Comparison of ENCODE assay signal across 1 cellular context in the genomic region with DNA sequence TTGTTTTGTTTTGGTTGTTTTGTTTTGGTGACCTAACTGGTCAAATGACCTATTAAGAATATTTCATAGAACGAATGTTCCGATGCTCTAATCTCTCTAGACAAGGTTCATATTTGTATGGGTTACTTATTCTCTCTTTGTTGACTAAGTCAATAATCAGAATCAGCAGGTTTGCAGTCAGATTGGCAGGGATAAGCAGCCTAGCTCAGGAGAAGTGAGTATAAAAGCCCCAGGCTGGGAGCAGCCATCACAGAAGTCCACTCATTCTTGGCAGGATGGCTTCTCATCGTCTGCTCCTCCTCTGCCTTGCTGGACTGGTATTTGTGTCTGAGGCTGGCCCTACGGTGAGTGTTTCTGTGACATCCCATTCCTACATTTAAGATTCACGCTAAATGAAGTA.
A peak's percentile ranks its signal among the peaks of the same experiment; 100 is the strongest.
TF ChIP-seq lines count a peak whose summit lies in the region.

A gene (plus strand): TSS at position 250 of the 400 bp plus-strand sequence. CDS start 26 bp downstream, at position 276.

TF ChIP-seq in HepG2, 621 proteins besides CTCF, POLR2A, EP300 and RAD21 (continued from another document and continues in another):
- TF ChIP-seq, protein P1, sequence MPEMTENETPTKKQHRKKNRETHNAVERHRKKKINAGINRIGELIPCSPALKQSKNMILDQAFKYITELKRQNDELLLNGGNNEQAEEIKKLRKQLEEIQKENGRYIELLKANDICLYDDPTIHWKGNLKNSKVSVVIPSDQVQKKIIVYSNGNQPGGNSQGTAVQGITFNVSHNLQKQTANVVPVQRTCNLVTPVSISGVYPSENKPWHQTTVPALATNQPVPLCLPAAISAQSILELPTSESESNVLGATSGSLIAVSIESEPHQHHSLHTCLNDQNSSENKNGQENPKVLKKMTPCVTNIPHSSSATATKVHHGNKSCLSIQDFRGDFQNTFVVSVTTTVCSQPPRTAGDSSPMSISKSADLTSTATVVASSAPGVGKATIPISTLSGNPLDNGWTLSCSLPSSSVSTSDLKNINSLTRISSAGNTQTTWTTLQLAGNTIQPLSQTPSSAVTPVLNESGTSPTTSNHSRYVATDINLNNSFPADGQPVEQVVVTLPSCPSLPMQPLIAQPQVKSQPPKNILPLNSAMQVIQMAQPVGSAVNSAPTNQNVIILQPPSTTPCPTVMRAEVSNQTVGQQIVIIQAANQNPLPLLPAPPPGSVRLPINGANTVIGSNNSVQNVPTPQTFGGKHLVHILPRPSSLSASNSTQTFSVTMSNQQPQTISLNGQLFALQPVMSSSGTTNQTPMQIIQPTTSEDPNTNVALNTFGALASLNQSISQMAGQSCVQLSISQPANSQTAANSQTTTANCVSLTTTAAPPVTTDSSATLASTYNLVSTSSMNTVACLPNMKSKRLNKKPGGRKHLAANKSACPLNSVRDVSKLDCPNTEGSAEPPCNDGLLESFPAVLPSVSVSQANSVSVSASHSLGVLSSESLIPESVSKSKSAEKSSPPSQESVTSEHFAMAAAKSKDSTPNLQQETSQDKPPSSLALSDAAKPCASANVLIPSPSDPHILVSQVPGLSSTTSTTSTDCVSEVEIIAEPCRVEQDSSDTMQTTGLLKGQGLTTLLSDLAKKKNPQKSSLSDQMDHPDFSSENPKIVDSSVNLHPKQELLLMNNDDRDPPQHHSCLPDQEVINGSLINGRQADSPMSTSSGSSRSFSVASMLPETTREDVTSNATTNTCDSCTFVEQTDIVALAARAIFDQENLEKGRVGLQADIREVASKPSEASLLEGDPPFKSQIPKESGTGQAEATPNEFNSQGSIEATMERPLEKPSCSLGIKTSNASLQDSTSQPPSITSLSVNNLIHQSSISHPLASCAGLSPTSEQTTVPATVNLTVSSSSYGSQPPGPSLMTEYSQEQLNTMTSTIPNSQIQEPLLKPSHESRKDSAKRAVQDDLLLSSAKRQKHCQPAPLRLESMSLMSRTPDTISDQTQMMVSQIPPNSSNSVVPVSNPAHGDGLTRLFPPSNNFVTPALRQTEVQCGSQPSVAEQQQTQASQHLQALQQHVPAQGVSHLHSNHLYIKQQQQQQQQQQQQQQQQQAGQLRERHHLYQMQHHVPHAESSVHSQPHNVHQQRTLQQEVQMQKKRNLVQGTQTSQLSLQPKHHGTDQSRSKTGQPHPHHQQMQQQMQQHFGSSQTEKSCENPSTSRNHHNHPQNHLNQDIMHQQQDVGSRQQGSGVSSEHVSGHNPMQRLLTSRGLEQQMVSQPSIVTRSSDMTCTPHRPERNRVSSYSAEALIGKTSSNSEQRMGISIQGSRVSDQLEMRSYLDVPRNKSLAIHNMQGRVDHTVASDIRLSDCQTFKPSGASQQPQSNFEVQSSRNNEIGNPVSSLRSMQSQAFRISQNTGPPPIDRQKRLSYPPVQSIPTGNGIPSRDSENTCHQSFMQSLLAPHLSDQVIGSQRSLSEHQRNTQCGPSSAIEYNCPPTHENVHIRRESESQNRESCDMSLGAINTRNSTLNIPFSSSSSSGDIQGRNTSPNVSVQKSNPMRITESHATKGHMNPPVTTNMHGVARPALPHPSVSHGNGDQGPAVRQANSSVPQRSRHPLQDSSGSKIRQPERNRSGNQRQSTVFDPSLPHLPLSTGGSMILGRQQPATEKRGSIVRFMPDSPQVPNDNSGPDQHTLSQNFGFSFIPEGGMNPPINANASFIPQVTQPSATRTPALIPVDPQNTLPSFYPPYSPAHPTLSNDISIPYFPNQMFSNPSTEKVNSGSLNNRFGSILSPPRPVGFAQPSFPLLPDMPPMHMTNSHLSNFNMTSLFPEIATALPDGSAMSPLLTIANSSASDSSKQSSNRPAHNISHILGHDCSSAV (CRISPR knock-in tag; IDR thresholded peaks at IDR 0.05; ENCODE audit: borderline replicate concordance): 0 out of 2 replicates have a peak, but pooled peaks have one; percentile 75
- TF ChIP-seq ZNF383 (CRISPR knock-in tag; IDR thresholded peaks at IDR 0.05; ENCODE audit: borderline replicate concordance) (no peak), SATB2 (CRISPR knock-in tag; IDR thresholded peaks at IDR 0.05) (no peak), HMG20A (CRISPR knock-in tag; IDR thresholded peaks at IDR 0.05; ENCODE audit: borderline replicate concordance) (peak; percentile 66; the same call in 1 of the 2 replicates), KAT7 (CRISPR knock-in tag; IDR thresholded peaks at IDR 0.05; ENCODE audit: borderline replicate concordance) (no peak), MBD4 (IDR thresholded peaks at IDR 0.05; ENCODE audit: borderline replicate concordance, low read length) (no peak), PHF8 (CRISPR knock-in tag; IDR thresholded peaks at IDR 0.05) (peak; percentile 44; the same call in 1 of the 2 replicates), TGIF2 (CRISPR knock-in tag; IDR thresholded peaks at IDR 0.05) (no peak), ZNF530 (CRISPR knock-in tag; IDR thresholded peaks at IDR 0.05; ENCODE audit: low read depth) (no peak), SOX6 (IDR thresholded peaks at IDR 0.05) (no peak), SOX6 (CRISPR knock-in tag; IDR thresholded peaks at IDR 0.05) (peak; percentile 78), RAD51 (IDR thresholded peaks at IDR 0.05; ENCODE audit: borderline replicate concordance) (no peak), ARNTL (CRISPR knock-in tag; IDR thresholded peaks at IDR 0.05) (no peak), ZSCAN29 (CRISPR knock-in tag; conservative IDR thresholded peaks at IDR 0.05) (no peak), NFYC (CRISPR knock-in tag; IDR thresholded peaks at IDR 0.05) (no peak), MATR3 (CRISPR knock-in tag; IDR thresholded peaks at IDR 0.05) (no peak), ATF1 (CRISPR knock-in tag; IDR thresholded peaks at IDR 0.05) (no peak), HCFC1 (IDR thresholded peaks at IDR 0.05; ENCODE audit: low read depth, low read length) (no peak), HNRNPUL1 (IDR thresholded peaks at IDR 0.05; ENCODE audit: low read depth, low read length) (no peak), TBL1XR1 (IDR thresholded peaks at IDR 0.05; ENCODE audit: borderline replicate concordance, low read length, partially characterized antibody) (no peak), U2AF1 (optimal IDR thresholded peaks at IDR 0.05; ENCODE audit: low read depth, low read length) (no peak), ZNF841 (CRISPR knock-in tag; IDR thresholded peaks at IDR 0.05; ENCODE audit: borderline replicate concordance) (no peak), HOXA9 (CRISPR knock-in tag; IDR thresholded peaks at IDR 0.05; ENCODE audit: borderline replicate concordance) (no peak), PITX1 (CRISPR knock-in tag; IDR thresholded peaks at IDR 0.05) (peak; percentile 85), ZNF777 (CRISPR knock-in tag; IDR thresholded peaks at IDR 0.05) (no peak), DMAP1 (CRISPR knock-in tag; IDR thresholded peaks at IDR 0.05) (no peak), CEBPB (IDR thresholded peaks at IDR 0.05; ENCODE audit: borderline replicate concordance, low read depth, low read length) (no peak), ZNF205 (CRISPR knock-in tag; IDR thresholded peaks at IDR 0.05) (no peak)
- TF ChIP-seq, protein P2, sequence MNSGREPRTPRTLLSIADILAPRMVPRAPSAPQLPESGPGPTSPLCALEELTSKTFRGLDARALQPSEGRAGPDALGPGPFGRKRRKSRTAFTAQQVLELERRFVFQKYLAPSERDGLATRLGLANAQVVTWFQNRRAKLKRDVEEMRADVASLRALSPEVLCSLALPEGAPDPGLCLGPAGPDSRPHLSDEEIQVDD (CRISPR knock-in tag; IDR thresholded peaks at IDR 0.05; ENCODE audit: borderline replicate concordance): no peak
- TF ChIP-seq, protein P3, sequence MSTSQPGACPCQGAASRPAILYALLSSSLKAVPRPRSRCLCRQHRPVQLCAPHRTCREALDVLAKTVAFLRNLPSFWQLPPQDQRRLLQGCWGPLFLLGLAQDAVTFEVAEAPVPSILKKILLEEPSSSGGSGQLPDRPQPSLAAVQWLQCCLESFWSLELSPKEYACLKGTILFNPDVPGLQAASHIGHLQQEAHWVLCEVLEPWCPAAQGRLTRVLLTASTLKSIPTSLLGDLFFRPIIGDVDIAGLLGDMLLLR (CRISPR knock-in tag; IDR thresholded peaks at IDR 0.05): no peak
- TF ChIP-seq, protein P4, sequence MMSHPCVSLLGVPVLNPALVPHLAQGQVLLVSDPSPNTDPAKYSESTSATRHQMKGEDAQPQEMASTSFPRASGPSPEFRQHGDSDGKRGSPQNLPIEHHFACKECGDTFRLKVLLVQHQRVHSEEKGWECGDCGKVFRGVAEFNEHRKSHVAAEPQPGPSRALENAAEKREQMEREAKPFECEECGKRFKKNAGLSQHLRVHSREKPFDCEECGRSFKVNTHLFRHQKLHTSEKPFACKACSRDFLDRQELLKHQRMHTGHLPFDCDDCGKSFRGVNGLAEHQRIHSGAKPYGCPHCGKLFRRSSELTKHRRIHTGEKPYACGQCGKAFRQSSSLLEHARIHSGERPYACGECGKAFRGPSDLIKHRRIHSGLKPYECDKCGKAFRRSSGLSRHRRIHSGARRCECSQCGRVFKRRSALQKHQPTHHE (CRISPR knock-in tag; IDR thresholded peaks at IDR 0.05; ENCODE audit: borderline replicate concordance): no peak
- TF ChIP-seq, protein P5, sequence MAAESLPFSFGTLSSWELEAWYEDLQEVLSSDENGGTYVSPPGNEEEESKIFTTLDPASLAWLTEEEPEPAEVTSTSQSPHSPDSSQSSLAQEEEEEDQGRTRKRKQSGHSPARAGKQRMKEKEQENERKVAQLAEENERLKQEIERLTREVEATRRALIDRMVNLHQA (CRISPR knock-in tag; IDR thresholded peaks at IDR 0.05): no peak
- TF ChIP-seq, protein P6, sequence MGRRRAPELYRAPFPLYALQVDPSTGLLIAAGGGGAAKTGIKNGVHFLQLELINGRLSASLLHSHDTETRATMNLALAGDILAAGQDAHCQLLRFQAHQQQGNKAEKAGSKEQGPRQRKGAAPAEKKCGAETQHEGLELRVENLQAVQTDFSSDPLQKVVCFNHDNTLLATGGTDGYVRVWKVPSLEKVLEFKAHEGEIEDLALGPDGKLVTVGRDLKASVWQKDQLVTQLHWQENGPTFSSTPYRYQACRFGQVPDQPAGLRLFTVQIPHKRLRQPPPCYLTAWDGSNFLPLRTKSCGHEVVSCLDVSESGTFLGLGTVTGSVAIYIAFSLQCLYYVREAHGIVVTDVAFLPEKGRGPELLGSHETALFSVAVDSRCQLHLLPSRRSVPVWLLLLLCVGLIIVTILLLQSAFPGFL (CRISPR knock-in tag; IDR thresholded peaks at IDR 0.05): no peak
- TF ChIP-seq, protein P7, sequence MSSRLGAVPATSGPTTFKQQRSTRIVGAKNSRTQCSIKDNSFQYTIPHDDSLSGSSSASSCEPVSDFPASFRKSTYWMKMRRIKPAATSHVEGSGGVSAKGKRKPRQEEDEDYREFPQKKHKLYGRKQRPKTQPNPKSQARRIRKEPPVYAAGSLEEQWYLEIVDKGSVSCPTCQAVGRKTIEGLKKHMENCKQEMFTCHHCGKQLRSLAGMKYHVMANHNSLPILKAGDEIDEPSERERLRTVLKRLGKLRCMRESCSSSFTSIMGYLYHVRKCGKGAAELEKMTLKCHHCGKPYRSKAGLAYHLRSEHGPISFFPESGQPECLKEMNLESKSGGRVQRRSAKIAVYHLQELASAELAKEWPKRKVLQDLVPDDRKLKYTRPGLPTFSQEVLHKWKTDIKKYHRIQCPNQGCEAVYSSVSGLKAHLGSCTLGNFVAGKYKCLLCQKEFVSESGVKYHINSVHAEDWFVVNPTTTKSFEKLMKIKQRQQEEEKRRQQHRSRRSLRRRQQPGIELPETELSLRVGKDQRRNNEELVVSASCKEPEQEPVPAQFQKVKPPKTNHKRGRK (CRISPR knock-in tag; IDR thresholded peaks at IDR 0.05): no peak
- TF ChIP-seq, protein P8, sequence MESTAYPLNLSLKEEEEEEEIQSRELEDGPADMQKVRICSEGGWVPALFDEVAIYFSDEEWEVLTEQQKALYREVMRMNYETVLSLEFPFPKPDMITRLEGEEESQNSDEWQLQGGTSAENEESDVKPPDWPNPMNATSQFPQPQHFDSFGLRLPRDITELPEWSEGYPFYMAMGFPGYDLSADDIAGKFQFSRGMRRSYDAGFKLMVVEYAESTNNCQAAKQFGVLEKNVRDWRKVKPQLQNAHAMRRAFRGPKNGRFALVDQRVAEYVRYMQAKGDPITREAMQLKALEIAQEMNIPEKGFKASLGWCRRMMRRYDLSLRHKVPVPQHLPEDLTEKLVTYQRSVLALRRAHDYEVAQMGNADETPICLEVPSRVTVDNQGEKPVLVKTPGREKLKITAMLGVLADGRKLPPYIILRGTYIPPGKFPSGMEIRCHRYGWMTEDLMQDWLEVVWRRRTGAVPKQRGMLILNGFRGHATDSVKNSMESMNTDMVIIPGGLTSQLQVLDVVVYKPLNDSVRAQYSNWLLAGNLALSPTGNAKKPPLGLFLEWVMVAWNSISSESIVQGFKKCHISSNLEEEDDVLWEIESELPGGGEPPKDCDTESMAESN (CRISPR knock-in tag; conservative IDR thresholded peaks at IDR 0.05): no peak
- TF ChIP-seq, protein P9, sequence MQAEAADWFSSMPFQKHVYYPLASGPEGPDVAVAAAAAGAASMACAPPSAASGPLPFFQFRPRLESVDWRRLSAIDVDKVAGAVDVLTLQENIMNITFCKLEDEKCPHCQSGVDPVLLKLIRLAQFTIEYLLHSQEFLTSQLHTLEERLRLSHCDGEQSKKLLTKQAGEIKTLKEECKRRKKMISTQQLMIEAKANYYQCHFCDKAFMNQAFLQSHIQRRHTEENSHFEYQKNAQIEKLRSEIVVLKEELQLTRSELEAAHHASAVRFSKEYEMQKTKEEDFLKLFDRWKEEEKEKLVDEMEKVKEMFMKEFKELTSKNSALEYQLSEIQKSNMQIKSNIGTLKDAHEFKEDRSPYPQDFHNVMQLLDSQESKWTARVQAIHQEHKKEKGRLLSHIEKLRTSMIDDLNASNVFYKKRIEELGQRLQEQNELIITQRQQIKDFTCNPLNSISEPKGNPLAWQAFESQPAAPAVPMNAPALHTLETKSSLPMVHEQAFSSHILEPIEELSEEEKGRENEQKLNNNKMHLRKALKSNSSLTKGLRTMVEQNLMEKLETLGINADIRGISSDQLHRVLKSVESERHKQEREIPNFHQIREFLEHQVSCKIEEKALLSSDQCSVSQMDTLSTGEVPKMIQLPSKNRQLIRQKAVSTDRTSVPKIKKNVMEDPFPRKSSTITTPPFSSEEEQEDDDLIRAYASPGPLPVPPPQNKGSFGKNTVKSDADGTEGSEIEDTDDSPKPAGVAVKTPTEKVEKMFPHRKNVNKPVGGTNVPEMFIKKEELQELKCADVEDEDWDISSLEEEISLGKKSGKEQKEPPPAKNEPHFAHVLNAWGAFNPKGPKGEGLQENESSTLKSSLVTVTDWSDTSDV (CRISPR knock-in tag; IDR thresholded peaks at IDR 0.05): no peak
